ENCODE assay signal across 37 cellular contexts in the genomic region with DNA sequence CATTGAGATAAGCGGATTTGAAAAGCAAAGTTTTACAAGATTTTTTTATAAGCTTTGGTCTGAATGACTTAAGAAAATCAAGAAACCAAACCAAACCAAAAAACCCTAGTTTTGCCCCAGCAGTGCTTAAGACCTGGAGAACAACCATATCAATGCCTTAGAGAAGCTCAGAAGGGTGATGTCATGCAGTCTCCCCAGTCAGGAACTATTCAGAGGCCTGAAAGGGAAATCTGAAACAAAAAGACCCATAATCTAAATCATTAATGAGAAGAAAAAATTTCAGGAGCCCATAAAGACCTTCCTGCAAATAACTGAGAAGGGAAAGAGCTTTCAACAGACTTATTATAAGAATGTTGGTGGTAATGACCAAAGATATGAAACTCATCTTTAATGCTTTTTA.
A peak's percentile ranks its signal among the peaks of the same experiment; 100 is the strongest.
DNase-seq lines count a peak whose midpoint lies in the region; ATAC-seq, FAIRE-seq and TF ChIP-seq lines count a peak whose summit lies in the region.
"Had no signal": no experiment of that assay in that cellular context is flagged by ENCODE, and none has a peak within 500 bp of the region (broad histone marks: within the 10 kb centered on the region; RNA-seq: fewer than 3 reads in every experiment).

No MANE protein-coding gene starts in this region.

- H3K4me3 Mint-ChIP-seq in natural killer cell = no peak overlapping the region
- H3K4me3 Mint-ChIP-seq: B cell; CD14-positive monocyte; CD4-positive, alpha-beta T cell; CD4-positive, CD25-positive, alpha-beta regulatory T cell; CD8-positive, alpha-beta memory T cell; CD8-positive, alpha-beta T cell had no signal

- H3K36me3 ChIP-seq in endothelial cell of umbilical vein (ENCODE audit: control insufficient read depth in 2 of 2, extremely low read depth in 1 of 2, insufficient read depth in 2 of 2, low read length in 2 of 2) (no peaks in the 10 kb centered on the region), kidney (ENCODE audit: control insufficient read depth in 1 of 2, insufficient read depth in 2 of 2, low read length in 2 of 2) (no peaks in the 10 kb centered on the region)
- H3K36me3 ChIP-seq: BE2C; BLaER1; BLaER1 treated with 17β-estradiol and CSF1 and Interleukin-3, amounts not matched to agents 10 nM and 100 nM had no signal

- DNase-seq in H54 (ENCODE audit: insufficient read length, low spot score) (no peak), dermis blood vessel endothelial cell (peak; percentile 60), endothelial cell of umbilical vein (ENCODE audit: low read depth, low spot score) (peak; percentile 62), natural killer cell (no peak), kidney (no peak), NCI-H1694 (lab: John Stamatoyannopoulos, UW) (no peak), activated T-cell treated with anti-CD3 and anti-CD28 coated beads for 4 hours (no peak)
- DNase-seq: 8988T; ACHN; AML-193; BE2C; C1 segment of cervical spinal cord; Caco-2; Calu3; CD4-positive, alpha-beta memory T cell; CD4-positive, alpha-beta T cell; CD4-positive, CD25-positive, alpha-beta regulatory T cell; CD8-positive, alpha-beta memory T cell; CD8-positive, alpha-beta T cell; COR-L47; DMS 273 treated with DMSO at 0.1 percent for 48 hours; DMS153; DMS53; DMS79; DMS79 treated with DMSO at 0.1 percent for 48 hours; DND-41; EL had no signal

- no peak overlapping the region for H3K27ac Mint-ChIP-seq in natural killer cell
- H3K27ac Mint-ChIP-seq: B cell; CD14-positive monocyte; CD4-positive, alpha-beta memory T cell; CD4-positive, alpha-beta T cell; CD4-positive, CD25-positive, alpha-beta regulatory T cell; CD8-positive, alpha-beta memory T cell; CD8-positive, alpha-beta T cell had no signal

- H3K36me3 Mint-ChIP-seq in natural killer cell = no peaks in the 10 kb centered on the region
- H3K36me3 Mint-ChIP-seq: CD14-positive monocyte; CD4-positive, alpha-beta memory T cell; CD4-positive, CD25-positive, alpha-beta regulatory T cell; CD8-positive, alpha-beta memory T cell; CD8-positive, alpha-beta T cell had no signal

- TF ChIP-seq POLR2A in H54 (IDR thresholded peaks at IDR 0.05; ENCODE audit: low read depth, low read length) (no peak), endothelial cell of umbilical vein (IDR thresholded peaks at IDR 0.05; ENCODE audit: low read depth, low read length) (no peak)

- H3K9me3 ChIP-seq in endothelial cell of umbilical vein (replicated peaks; ENCODE audit: control insufficient read depth, insufficient read depth, low read length) (no peaks in the 10 kb centered on the region), kidney (ENCODE audit: control insufficient read depth in 1 of 2, low read length in 2 of 2) (no peaks in the 10 kb centered on the region)
- H3K9me3 ChIP-seq: A549; BE2C; BLaER1; BLaER1 treated with 17β-estradiol and CSF1 and Interleukin-3, amounts not matched to agents 10 nM and 100 nM; Caco-2 had no signal

- no peaks in the 10 kb centered on the region for H3K9me1 ChIP-seq in endothelial cell of umbilical vein (replicated peaks; ENCODE audit: control insufficient read depth, extremely low read depth, insufficient read depth, low read length)

- no peaks in the 10 kb centered on the region for H4K20me1 ChIP-seq in endothelial cell of umbilical vein (replicated peaks; ENCODE audit: control insufficient read depth, extremely low read depth, insufficient read depth, low read length)
- H4K20me1 ChIP-seq: BLaER1; BLaER1 treated with 17β-estradiol and CSF1 and Interleukin-3, amounts not matched to agents 10 nM and 100 nM had no signal

- H3K4me1 ChIP-seq in endothelial cell of umbilical vein (ENCODE audit: control insufficient read depth, extremely low read depth, insufficient read depth, low read length) = peaks cover 2% of the 10 kb centered on the region
- H3K4me1 ChIP-seq in kidney (ENCODE audit: control insufficient read depth in 1 of 2, insufficient read depth in 1 of 2, low read depth in 1 of 2, low read length in 2 of 2) = peaks cover 0 to 3% of the 10 kb centered on the region in 2 donors
- H3K4me1 ChIP-seq: A549, BE2C, Caco-2 had no signal

- H2AFZ ChIP-seq in endothelial cell of umbilical vein (ENCODE audit: low read depth, low read length) = no peak overlapping the region

- TF ChIP-seq CTCF in VCaP (conservative IDR thresholded peaks at IDR 0.05) (no peak), endothelial cell of umbilical vein (IDR thresholded peaks at IDR 0.05; ENCODE audit: extremely low read depth in 1 of 2, insufficient read depth in 1 of 2, low read depth in 1 of 2, low read length in 2 of 2) (no peak), natural killer cell (IDR thresholded peaks at IDR 0.05) (no peak), kidney (IDR thresholded peaks at IDR 0.05; ENCODE audit: borderline replicate concordance, extremely low read depth, insufficient read depth) (no peak)

- H3K27me3 Mint-ChIP-seq in natural killer cell (ENCODE audit: low read depth in 2 of 2) = no peaks in the 10 kb centered on the region
- H3K27me3 Mint-ChIP-seq: B cell; CD4-positive, alpha-beta memory T cell; CD4-positive, alpha-beta T cell; CD4-positive, CD25-positive, alpha-beta regulatory T cell; CD8-positive, alpha-beta memory T cell had no signal

- intact Hi-C loops in endothelial cell of umbilical vein (cut with micrococcal nuclease) (loop anchor here (1.0 kb wide), 1 partner anchor 18 kb away; no protein-coding TSS in a partner anchor), natural killer cell (cut with micrococcal nuclease) (no loop called here), kidney (cut with DNase I) (no loop called here)

- FAIRE-seq in H54 (lab: Jason Lieb, UNC) (peak; percentile 61), endothelial cell of umbilical vein (lab: Jason Lieb, UNC) (no peak), kidney (lab: Jason Lieb, UNC) (no peak)
- FAIRE-seq: A204.1, A549, D721Med had no signal

- no TSS peak for BruUV-seq in endothelial cell of umbilical vein (replicated peaks; lab: Mats Ljungman, UMichigan)

- H3K27me3 ChIP-seq in endothelial cell of umbilical vein (ENCODE audit: control insufficient read depth in 2 of 2, insufficient read depth in 2 of 2, low read length in 2 of 2) = no peaks in the 10 kb centered on the region
- H3K27me3 ChIP-seq: BE2C; BLaER1; BLaER1 treated with 17β-estradiol and CSF1 and Interleukin-3, amounts not matched to agents 10 nM and 100 nM had no signal

- no peak overlapping the region for H3K4me2 ChIP-seq in endothelial cell of umbilical vein (ENCODE audit: insufficient read depth, low read length)
- H3K4me2 ChIP-seq: A549; BLaER1; BLaER1 treated with 17β-estradiol and CSF1 and Interleukin-3, amounts not matched to agents 10 nM and 100 nM had no signal

- H3K9ac ChIP-seq in endothelial cell of umbilical vein (replicated peaks; ENCODE audit: extremely low read depth, insufficient read depth, low read length) (no peak overlapping the region), kidney (ENCODE audit: low read length in 2 of 2) (no peak overlapping the region)
- H3K9ac ChIP-seq: BLaER1; BLaER1 treated with 17β-estradiol and CSF1 and Interleukin-3, amounts not matched to agents 10 nM and 100 nM had no signal

- no peak for ATAC-seq in natural killer cell
- ATAC-seq: A549; CD8-positive, alpha-beta T cell had no signal

- no peak overlapping the region for H3K4me3 ChIP-seq in endothelial cell of umbilical vein (replicated peaks in 1 of 3; ENCODE audit: insufficient read depth in 1 of 3, low read depth in 1 of 3, low read length in 3 of 3)
- H3K4me3 ChIP-seq in kidney (ENCODE audit: low read length in 2 of 2) = no peak overlapping the region
- H3K4me3 ChIP-seq: A549; BLaER1; BLaER1 treated with 17β-estradiol and CSF1 and Interleukin-3, amounts not matched to agents 10 nM and 100 nM had no signal

- CTCF ChIA-PET in endothelial cell of umbilical vein (lab: Charles Lee) = interaction anchor here (1.1 kb wide), 1 partner anchor 49 kb away, joined by 3 read pairs; no protein-coding TSS in a partner anchor

- no peaks in the 10 kb centered on the region for H3K79me2 ChIP-seq in endothelial cell of umbilical vein (ENCODE audit: control insufficient read depth, insufficient read depth, low read length)

- POLR2A ChIA-PET in endothelial cell of umbilical vein (lab: Charles Lee) = no interaction called here

- peak overlapping the region; percentile 74 for H3K27ac ChIP-seq in VCaP
- no peak overlapping the region for H3K27ac ChIP-seq in endothelial cell of umbilical vein (ENCODE audit: insufficient read depth, low read depth, low read length)
- H3K27ac ChIP-seq in kidney (ENCODE audit: low read depth in 2 of 2, low read length in 2 of 2) = no peak overlapping the region
- H3K27ac ChIP-seq: 22Rv1; A549; BLaER1; BLaER1 treated with 17β-estradiol and CSF1 and Interleukin-3, amounts not matched to agents 10 nM and 100 nM; C4-2B had no signal

- H3K9me3 Mint-ChIP-seq in natural killer cell = peaks cover 13% of the 10 kb centered on the region in 2 donors
- H3K9me3 Mint-ChIP-seq: CD8-positive, alpha-beta T cell had no signal

- dilution Hi-C loops in endothelial cell of umbilical vein (cut with MboI; ENCODE audit: extremely low pct_ligation_motif_present, low sequenced_read_pairs) = no loop called here

- H3K4me1 Mint-ChIP-seq in natural killer cell = no peaks in the 10 kb centered on the region
- H3K4me1 Mint-ChIP-seq: B cell; CD14-positive monocyte; CD4-positive, alpha-beta memory T cell; CD4-positive, CD25-positive, alpha-beta regulatory T cell; CD8-positive, alpha-beta memory T cell had no signal

TF ChIP-seq in endothelial cell of umbilical vein, 7 proteins besides CTCF, POLR2A, EP300 and RAD21:
- TF ChIP-seq POLR2AphosphoS5 (IDR thresholded peaks at IDR 0.05; ENCODE audit: insufficient read depth, low read depth, low read length) (no peak), FOS (IDR thresholded peaks at IDR 0.05; ENCODE audit: borderline replicate concordance, insufficient read depth, low read length) (no peak), GATA2 (IDR thresholded peaks at IDR 0.05; ENCODE audit: insufficient read depth, insufficient read length, low read depth, low read length) (no peak), JUN (IDR thresholded peaks at IDR 0.05; ENCODE audit: borderline replicate concordance, insufficient read depth, insufficient read length, low read depth) (no peak), EZH2 (IDR thresholded peaks at IDR 0.05; ENCODE audit: borderline replicate concordance, low read depth, low read length, severe bottlenecking) (no peak), MYC (IDR thresholded peaks at IDR 0.05; ENCODE audit: low read depth, low read length) (no peak)
- TF ChIP-seq, protein P1, sequence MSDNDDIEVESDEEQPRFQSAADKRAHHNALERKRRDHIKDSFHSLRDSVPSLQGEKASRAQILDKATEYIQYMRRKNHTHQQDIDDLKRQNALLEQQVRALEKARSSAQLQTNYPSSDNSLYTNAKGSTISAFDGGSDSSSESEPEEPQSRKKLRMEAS (IDR thresholded peaks at IDR 0.05; ENCODE audit: insufficient read depth, insufficient read length) = no peak

Comparison
In these comparisons a context has a peak if more than half of its experiments do, and no peak if none do; other contexts are left out.
1. DNase-seq: peak in dermis blood vessel endothelial cell (single experiment) and endothelial cell of umbilical vein (single experiment); none in H54 (single experiment), natural killer cell (single experiment), kidney (single experiment), NCI-H1694 (single experiment) and activated T-cell treated with anti-CD3 and anti-CD28 coated beads for 4 hours (single experiment).